Comparison of ENCODE assay signal across 8 cellular contexts in genomic region chr15:77784361-77785292, GRCh38.
A peak's percentile ranks its signal among the peaks of the same experiment; 100 is the strongest.
DNase-seq lines count a peak whose midpoint lies in the region; ATAC-seq, FAIRE-seq and TF ChIP-seq lines count a peak whose summit lies in the region.

No MANE protein-coding gene starts in this region.

- ATAC-seq in SK-N-SH treated with all-trans-retinoic acid at 6 μM for 48 hours (peak; percentile 64; the same call in 2 of the 3 replicates), GM21423 (IDR thresholded peaks at IDR 0.05; ENCODE audit: unreplicated experiment) (no peak), lower lobe of right lung (no peak), sciatic nerve (no peak)

- TF ChIP-seq CTCF in D721Med (IDR thresholded peaks at IDR 0.05; ENCODE audit: insufficient read depth, missing control alignments) (peak; percentile 41), lower lobe of right lung (IDR thresholded peaks at IDR 0.05) (no peak)

- H3K9me3 ChIP-seq in iPS DF 6.9 (ENCODE audit: control insufficient read depth, insufficient read depth, low read length), result no peaks in the 10 kb centered on the region
- H3K9me3 ChIP-seq in lower lobe of right lung, result no peaks in the 10 kb centered on the region

- H3K36me3 ChIP-seq in H7 (replicated peaks; ENCODE audit: control insufficient read depth, insufficient read depth, low read length) (no peaks in the 10 kb centered on the region), iPS DF 6.9 (ENCODE audit: control insufficient read depth, insufficient read depth, low read length) (no peaks in the 10 kb centered on the region), lower lobe of right lung (no peaks in the 10 kb centered on the region)

- H3K27me3 ChIP-seq in H7 (ENCODE audit: control insufficient read depth, insufficient read depth, low read length) (no peaks in the 10 kb centered on the region), iPS DF 6.9 (ENCODE audit: control insufficient read depth, insufficient read depth, low read length) (no peaks in the 10 kb centered on the region), lower lobe of right lung (ENCODE audit: low read depth) (peaks cover 13% of the 10 kb centered on the region)

- H3K4me1 ChIP-seq in iPS DF 6.9 (ENCODE audit: control insufficient read depth, insufficient read depth, low read length) (peaks cover 5% of the 10 kb centered on the region; the same call in 1 of the 2 replicates), lower lobe of right lung (no peaks in the 10 kb centered on the region)

- no peak for FAIRE-seq in D721Med (lab: Jason Lieb, UNC)

- intact Hi-C loops in lower lobe of right lung (cut with DNase I), result no loop called here
- intact Hi-C loops in sciatic nerve (cut with DNase I), result no loop called here

- DNase-seq in D721Med (ENCODE audit: insufficient read length, low spot score) (no peak), H7 (peak; percentile 89), iPS DF 6.9 (ENCODE audit: low read depth, low spot score) (peak; percentile 27), NCI-H2029 treated with DMSO at 0.1 percent for 48 hours (lab: John Stamatoyannopoulos, UW) (no peak), lower lobe of right lung (no peak), sciatic nerve (ENCODE audit: low spot score) (no peak)

- no CpG with 5 or more reads among the region's 11 CpGs for WGBS in iPS DF 6.9 (ENCODE audit: insufficient coverage, insufficient read length)

- H3K27ac ChIP-seq in iPS DF 6.9 (ENCODE audit: low read length) (no peak overlapping the region), lower lobe of right lung (no peak overlapping the region)

- H3K4me3 ChIP-seq in H7 (ENCODE audit: insufficient read depth, low read depth, low read length) (no peak overlapping the region), iPS DF 6.9 (ENCODE audit: low read length) (no peak overlapping the region), lower lobe of right lung (no peak overlapping the region)

TF ChIP-seq in SK-N-SH treated with all-trans-retinoic acid at 6 μM for 48 hours, 23 proteins besides CTCF, POLR2A, EP300 and RAD21:
- no peak for TF ChIP-seq ZNF565 (CRISPR knock-in tag; conservative IDR thresholded peaks at IDR 0.05; ENCODE audit: low read depth)
- no peak for TF ChIP-seq OSR1 (CRISPR knock-in tag; IDR thresholded peaks at IDR 0.05)
- no peak for TF ChIP-seq ZNF70 (CRISPR knock-in tag; IDR thresholded peaks at IDR 0.05)
- no peak for TF ChIP-seq ESRRG (CRISPR knock-in tag; IDR thresholded peaks at IDR 0.05)
- TF ChIP-seq CREB5 (CRISPR knock-in tag; IDR thresholded peaks at IDR 0.05; ENCODE audit: low read depth), result no peak
- no peak for TF ChIP-seq RARB (CRISPR knock-in tag; IDR thresholded peaks at IDR 0.05)
- TF ChIP-seq GLIS3 (CRISPR knock-in tag; IDR thresholded peaks at IDR 0.05), result no peak
- no peak for TF ChIP-seq PATZ1 (CRISPR knock-in tag; IDR thresholded peaks at IDR 0.05; ENCODE audit: borderline replicate concordance)
- no peak for TF ChIP-seq ARNTL (CRISPR knock-in tag; IDR thresholded peaks at IDR 0.05; ENCODE audit: borderline replicate concordance, low read depth)
- no peak for TF ChIP-seq POU6F1 (CRISPR knock-in tag; IDR thresholded peaks at IDR 0.05; ENCODE audit: borderline replicate concordance, low read depth)
- no peak for TF ChIP-seq SNAI2 (CRISPR knock-in tag; IDR thresholded peaks at IDR 0.05)
- no peak for TF ChIP-seq BACH2 (CRISPR knock-in tag; IDR thresholded peaks at IDR 0.05; ENCODE audit: borderline replicate concordance)
- TF ChIP-seq CSDC2 (CRISPR knock-in tag; IDR thresholded peaks at IDR 0.05), result no peak
- no peak for TF ChIP-seq TCF4 (CRISPR knock-in tag; IDR thresholded peaks at IDR 0.05; ENCODE audit: borderline replicate concordance)
- TF ChIP-seq PPARA (CRISPR knock-in tag; IDR thresholded peaks at IDR 0.05; ENCODE audit: borderline replicate concordance), result no peak
- no peak for TF ChIP-seq ZFP30 (CRISPR knock-in tag; IDR thresholded peaks at IDR 0.05)

Comparison
In these comparisons a context has a peak if more than half of its experiments do, and no peak if none do; other contexts are left out.
1. DNase-seq: peak in H7 (single experiment) and iPS DF 6.9 (single experiment); none in D721Med (single experiment), NCI-H2029 treated with DMSO at 0.1 percent for 48 hours (single experiment), lower lobe of right lung (single experiment) and sciatic nerve (single experiment).